In the genomic region with DNA sequence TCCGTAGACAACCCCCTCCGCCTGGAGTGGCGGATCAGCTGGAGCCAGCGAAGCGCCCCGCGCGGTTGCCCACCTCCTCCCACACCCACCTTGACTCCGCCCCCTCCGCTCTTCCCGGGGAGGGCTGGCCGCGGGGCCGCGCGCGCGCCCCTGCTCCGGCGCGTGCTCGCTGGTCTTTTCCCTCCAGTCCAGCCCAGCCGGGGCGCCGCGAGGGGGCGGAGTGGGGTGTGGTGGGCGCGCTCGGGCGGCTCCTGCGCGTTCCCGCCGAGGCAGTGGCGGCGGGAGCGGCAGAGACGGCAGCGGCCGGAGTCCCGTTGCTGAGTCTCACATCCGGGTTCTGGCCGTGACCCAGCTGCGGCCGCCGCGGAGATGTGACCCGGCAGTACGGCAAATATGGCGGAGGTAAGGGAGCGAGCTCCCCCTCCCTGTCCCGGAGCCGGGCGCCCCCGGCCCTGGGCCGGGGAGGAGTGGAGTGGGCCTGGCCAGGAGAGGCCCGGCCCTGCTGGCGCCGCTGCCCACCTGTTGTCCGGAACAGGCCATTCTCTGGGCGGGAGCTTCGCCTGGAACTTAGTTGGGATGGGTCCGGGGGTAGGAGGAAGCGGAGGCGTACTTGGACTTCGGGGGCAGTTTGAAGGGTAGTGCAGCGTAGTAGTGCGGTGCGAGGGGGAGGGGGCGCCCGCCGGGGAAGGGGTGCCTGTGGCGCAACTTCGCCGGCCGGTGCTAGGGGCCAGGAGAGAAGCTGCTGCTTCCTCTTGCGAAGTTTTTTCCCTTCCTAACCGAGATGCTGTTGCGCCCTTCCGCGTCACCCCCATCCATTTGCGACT, we compare ENCODE assay signal across 8 cellular contexts. TPM values are rescaled to one million over a fixed set of nuclear protein-coding genes. Genes with fewer than 3 reads are reported as not detected.
DNase-seq lines count a peak whose midpoint lies in the region; ATAC-seq and TF ChIP-seq lines count a peak whose summit lies in the region.

No MANE protein-coding gene starts in this region.

- DNase-seq in DMS53 treated with DMSO at 0.1 percent for 48 hours (lab: John Stamatoyannopoulos, UW; ENCODE audit: unreplicated experiment) (peak; percentile 93), OCI-M2 (lab: John Stamatoyannopoulos, UW; ENCODE audit: unreplicated experiment) (peak; percentile 31)
- DNase-seq in activated T-cell treated with anti-CD3 and anti-CD28 coated beads, Interleukin-2, amount 50 U/mL, for 4 hours = peak; percentile 92
- peak; percentile 95 for DNase-seq in stimulated activated CD8-positive, alpha-beta memory T cell treated with anti-CD3 and anti-CD28 coated beads, Interleukin-4, amount 100 ng/mL, for 48 hours

- no peaks in the 10 kb centered on the region for H3K27me3 ChIP-seq in esophagus (ENCODE audit: control insufficient read depth in 1 of 2, insufficient read depth in 2 of 2, low read length in 2 of 2)
- no peaks in the 10 kb centered on the region for H3K27me3 ChIP-seq in muscle layer of colon (ENCODE audit: control insufficient read depth in 1 of 2, insufficient read depth in 2 of 2, low read length in 2 of 2)

- no peaks in the 10 kb centered on the region for H3K36me3 Mint-ChIP-seq in activated T-cell treated with anti-CD3 and anti-CD28 coated beads, Interleukin-2, amount 50 U/mL, for 4 hours (ENCODE audit: insufficient read depth)

- H3K4me3 ChIP-seq in esophagus (ENCODE audit: low read depth in 1 of 2, low read length in 2 of 2) (peak overlapping the region; percentile 77 to 93), muscle layer of colon (ENCODE audit: low read depth in 1 of 2, low read length in 2 of 2) (peak overlapping the region; percentile 79 to 80)

- H3K36me3 ChIP-seq in esophagus (ENCODE audit: control insufficient read depth in 2 of 2, insufficient read depth in 2 of 2, low read length in 1 of 2) (no peaks in the 10 kb centered on the region), muscle layer of colon (ENCODE audit: insufficient read depth, low read length) (no peaks in the 10 kb centered on the region)

- peaks cover 51% of the 10 kb centered on the region for H3K4me1 Mint-ChIP-seq in activated T-cell treated with anti-CD3 and anti-CD28 coated beads, Interleukin-2, amount 50 U/mL, for 4 hours (ENCODE audit: low read depth)

- no peak for TF ChIP-seq RAD21 in Ishikawa (IDR thresholded peaks at IDR 0.05; ENCODE audit: low read depth)

- H3K9me3 Mint-ChIP-seq in activated T-cell treated with anti-CD3 and anti-CD28 coated beads, Interleukin-2, amount 50 U/mL, for 4 hours = no peaks in the 10 kb centered on the region

- H3K27ac ChIP-seq in esophagus (ENCODE audit: low read depth in 2 of 2, low read length in 1 of 2) = peak overlapping the region; percentile 98 to 99
- peak overlapping the region; percentile 80 for H3K27ac ChIP-seq in muscle layer of colon (ENCODE audit: low read depth, low read length)

- ATAC-seq in GM21619 (IDR thresholded peaks at IDR 0.05; ENCODE audit: unreplicated experiment) = peak; percentile 54
- ATAC-seq in activated T-cell treated with anti-CD3 and anti-CD28 coated beads, Interleukin-2, amount 50 U/mL, for 4 hours = peak; percentile 59 to 60

- H3K9ac ChIP-seq in muscle layer of colon (ENCODE audit: low read length) = peak overlapping the region; percentile 89

- peak overlapping the region; percentile 91 for H3K4me3 Mint-ChIP-seq in activated T-cell treated with anti-CD3 and anti-CD28 coated beads, Interleukin-2, amount 50 U/mL, for 4 hours

- H3K27me3 Mint-ChIP-seq in activated T-cell treated with anti-CD3 and anti-CD28 coated beads, Interleukin-2, amount 50 U/mL, for 4 hours (ENCODE audit: low read depth) = no peaks in the 10 kb centered on the region

- no peaks in the 10 kb centered on the region for H3K9me3 ChIP-seq in esophagus (ENCODE audit: control insufficient read depth in 2 of 2, insufficient read depth in 1 of 2, low read depth in 1 of 2, low read length in 1 of 2)
- H3K9me3 ChIP-seq in muscle layer of colon (ENCODE audit: low read length) = no peaks in the 10 kb centered on the region

- H3K4me1 ChIP-seq in esophagus (ENCODE audit: control insufficient read depth in 2 of 2, insufficient read depth in 2 of 2, low read length in 1 of 2) (peaks cover 0 to 2% of the 10 kb centered on the region in 2 donors), muscle layer of colon (ENCODE audit: insufficient read depth, low read length) (peaks cover 40% of the 10 kb centered on the region)

- WGBS in esophagus, 2 donors = 0 to 1% methylated on average over 68 to 83 of the region's 83 CpGs

- TF ChIP-seq EP300 in Ishikawa (IDR thresholded peaks at IDR 0.05; ENCODE audit: borderline replicate concordance) = no peak

TF ChIP-seq in Ishikawa, 13 proteins besides CTCF, POLR2A, EP300 and RAD21:
- TF ChIP-seq CEBPB (IDR thresholded peaks at IDR 0.05) (no peak), YY1 (IDR thresholded peaks at IDR 0.05; ENCODE audit: low read depth) (peak; percentile 81), ZBTB7A (IDR thresholded peaks at IDR 0.05; ENCODE audit: low read depth) (peak; percentile 82), CREB1 (IDR thresholded peaks at IDR 0.05; ENCODE audit: low read depth) (no peak; the same call in 1 of the 2 replicates), FOXM1 (IDR thresholded peaks at IDR 0.05; ENCODE audit: borderline replicate concordance, low read depth) (no peak), NFIC (IDR thresholded peaks at IDR 0.05) (no peak; the same call in 1 of the 2 replicates), TEAD4 (IDR thresholded peaks at IDR 0.05) (no peak), TCF12 (IDR thresholded peaks at IDR 0.05; ENCODE audit: low read depth) (peak; percentile 44; the same call in 1 of the 2 replicates), MAX (IDR thresholded peaks at IDR 0.05) (peak; percentile 37), REST (IDR thresholded peaks at IDR 0.05; ENCODE audit: low read depth) (no peak), EGR1 (IDR thresholded peaks at IDR 0.05) (peak; percentile 76), TAF1 (IDR thresholded peaks at IDR 0.05; ENCODE audit: low read depth) (0 out of 2 replicates have a peak, but pooled peaks have one; percentile 64)
- TF ChIP-seq, protein P1, sequence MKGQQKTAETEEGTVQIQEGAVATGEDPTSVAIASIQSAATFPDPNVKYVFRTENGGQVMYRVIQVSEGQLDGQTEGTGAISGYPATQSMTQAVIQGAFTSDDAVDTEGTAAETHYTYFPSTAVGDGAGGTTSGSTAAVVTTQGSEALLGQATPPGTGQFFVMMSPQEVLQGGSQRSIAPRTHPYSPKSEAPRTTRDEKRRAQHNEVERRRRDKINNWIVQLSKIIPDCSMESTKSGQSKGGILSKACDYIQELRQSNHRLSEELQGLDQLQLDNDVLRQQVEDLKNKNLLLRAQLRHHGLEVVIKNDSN (IDR thresholded peaks at IDR 0.05) = no peak

RNA-seq across cellular contexts. Expression of gene MIER1, which starts 5.4 kb away (rescaled TPM):
- total RNA-seq in activated T-cell treated with anti-CD3 and anti-CD28 coated beads, Interleukin-2, amount 50 U/mL, for 4 hours = 10 to 100 TPM; 60.5 to 70.1 (median 64.2) TPM
- 1 to 10 TPM; 7.5 to 7.7 TPM for polyA plus RNA-seq in esophagus

RNA-seq across cellular contexts. Expression of gene DNAI4, which starts 5.6 kb away (rescaled TPM):
- total RNA-seq in activated T-cell treated with anti-CD3 and anti-CD28 coated beads, Interleukin-2, amount 50 U/mL, for 4 hours = 1 to 10 TPM; 1.2 to 2.6 (median 1.3) TPM
- under 1 TPM; 0.26 to 0.36 TPM for polyA plus RNA-seq in esophagus

Comparison
In these comparisons a context has a peak if more than half of its experiments do, and no peak if none do; other contexts are left out.
1. Peak in every context shown above with its lines: DNase-seq, ATAC-seq, H3K4me3 ChIP-seq and H3K27ac ChIP-seq.
2. DNase-seq: peak in every context shown above with its lines; median percentile 95 in stimulated activated CD8-positive, alpha-beta memory T cell treated with anti-CD3 and anti-CD28 coated beads, Interleukin-4, amount 100 ng/mL, for 48 hours; 93 in DMS53 treated with DMSO at 0.1 percent for 48 hours; 92 in activated T-cell treated with anti-CD3 and anti-CD28 coated beads, Interleukin-2, amount 50 U/mL, for 4 hours; 31 in OCI-M2.